In the genomic region with DNA sequence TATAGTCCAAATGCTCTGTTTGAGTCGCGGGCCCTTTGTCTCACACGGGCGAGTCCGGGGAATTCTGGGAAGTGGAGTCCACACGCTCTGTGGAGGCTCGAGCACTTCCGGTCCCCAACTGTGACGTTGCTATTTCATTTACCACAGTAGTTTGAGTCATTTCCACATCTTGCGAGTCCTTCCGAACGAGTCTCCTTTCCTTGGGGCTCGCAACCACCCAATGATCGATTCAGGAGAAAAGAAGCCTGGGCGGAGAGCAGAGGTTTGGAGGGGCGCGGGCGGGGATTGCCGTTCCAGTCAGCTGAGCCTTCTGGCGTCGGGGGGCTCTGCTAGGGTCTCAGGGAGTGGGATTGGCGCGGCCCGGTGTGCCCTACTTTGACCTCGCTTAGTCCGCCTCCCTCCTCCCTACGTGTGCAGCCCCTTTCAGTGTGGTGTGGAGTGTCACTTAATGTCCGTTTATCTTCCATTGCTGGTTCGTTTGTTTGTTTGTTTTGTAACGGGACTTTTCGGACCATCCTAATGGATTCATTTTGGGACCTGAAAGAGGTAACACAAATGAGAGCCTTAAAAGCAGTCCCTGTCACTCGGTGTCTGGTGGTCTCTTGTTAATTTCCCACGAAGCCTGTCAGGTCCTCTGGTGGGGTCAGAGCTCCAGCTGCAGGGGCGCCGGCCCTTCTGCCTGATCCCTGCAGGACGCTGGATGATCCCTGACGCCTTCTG, we compare ENCODE assay signal across 1 cellular context.
A peak's percentile ranks its signal among the peaks of the same experiment; 100 is the strongest.
TF ChIP-seq lines count a peak whose summit lies in the region.

A gene (plus strand): TSS at position 163 of the 720 bp plus-strand sequence. CDS start 58 bp downstream, at position 221.

TF ChIP-seq in K562, 482 proteins besides CTCF, POLR2A, EP300 and RAD21 (continued from another document and continues in another):
- TF ChIP-seq, protein P1, sequence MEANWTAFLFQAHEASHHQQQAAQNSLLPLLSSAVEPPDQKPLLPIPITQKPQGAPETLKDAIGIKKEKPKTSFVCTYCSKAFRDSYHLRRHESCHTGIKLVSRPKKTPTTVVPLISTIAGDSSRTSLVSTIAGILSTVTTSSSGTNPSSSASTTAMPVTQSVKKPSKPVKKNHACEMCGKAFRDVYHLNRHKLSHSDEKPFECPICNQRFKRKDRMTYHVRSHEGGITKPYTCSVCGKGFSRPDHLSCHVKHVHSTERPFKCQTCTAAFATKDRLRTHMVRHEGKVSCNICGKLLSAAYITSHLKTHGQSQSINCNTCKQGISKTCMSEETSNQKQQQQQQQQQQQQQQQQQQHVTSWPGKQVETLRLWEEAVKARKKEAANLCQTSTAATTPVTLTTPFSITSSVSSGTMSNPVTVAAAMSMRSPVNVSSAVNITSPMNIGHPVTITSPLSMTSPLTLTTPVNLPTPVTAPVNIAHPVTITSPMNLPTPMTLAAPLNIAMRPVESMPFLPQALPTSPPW (CRISPR knock-in tag; IDR thresholded peaks at IDR 0.05): no peak
- TF ChIP-seq, protein P2, sequence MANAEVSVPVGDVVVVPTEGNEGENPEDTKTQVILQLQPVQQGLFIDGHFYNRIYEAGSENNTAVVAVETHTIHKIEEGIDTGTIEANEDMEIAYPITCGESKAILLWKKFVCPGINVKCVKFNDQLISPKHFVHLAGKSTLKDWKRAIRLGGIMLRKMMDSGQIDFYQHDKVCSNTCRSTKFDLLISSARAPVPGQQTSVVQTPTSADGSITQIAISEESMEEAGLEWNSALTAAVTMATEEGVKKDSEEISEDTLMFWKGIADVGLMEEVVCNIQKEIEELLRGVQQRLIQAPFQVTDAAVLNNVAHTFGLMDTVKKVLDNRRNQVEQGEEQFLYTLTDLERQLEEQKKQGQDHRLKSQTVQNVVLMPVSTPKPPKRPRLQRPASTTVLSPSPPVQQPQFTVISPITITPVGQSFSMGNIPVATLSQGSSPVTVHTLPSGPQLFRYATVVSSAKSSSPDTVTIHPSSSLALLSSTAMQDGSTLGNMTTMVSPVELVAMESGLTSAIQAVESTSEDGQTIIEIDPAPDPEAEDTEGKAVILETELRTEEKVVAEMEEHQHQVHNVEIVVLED (CRISPR knock-in tag; IDR thresholded peaks at IDR 0.05): no peak
- TF ChIP-seq, protein P3, sequence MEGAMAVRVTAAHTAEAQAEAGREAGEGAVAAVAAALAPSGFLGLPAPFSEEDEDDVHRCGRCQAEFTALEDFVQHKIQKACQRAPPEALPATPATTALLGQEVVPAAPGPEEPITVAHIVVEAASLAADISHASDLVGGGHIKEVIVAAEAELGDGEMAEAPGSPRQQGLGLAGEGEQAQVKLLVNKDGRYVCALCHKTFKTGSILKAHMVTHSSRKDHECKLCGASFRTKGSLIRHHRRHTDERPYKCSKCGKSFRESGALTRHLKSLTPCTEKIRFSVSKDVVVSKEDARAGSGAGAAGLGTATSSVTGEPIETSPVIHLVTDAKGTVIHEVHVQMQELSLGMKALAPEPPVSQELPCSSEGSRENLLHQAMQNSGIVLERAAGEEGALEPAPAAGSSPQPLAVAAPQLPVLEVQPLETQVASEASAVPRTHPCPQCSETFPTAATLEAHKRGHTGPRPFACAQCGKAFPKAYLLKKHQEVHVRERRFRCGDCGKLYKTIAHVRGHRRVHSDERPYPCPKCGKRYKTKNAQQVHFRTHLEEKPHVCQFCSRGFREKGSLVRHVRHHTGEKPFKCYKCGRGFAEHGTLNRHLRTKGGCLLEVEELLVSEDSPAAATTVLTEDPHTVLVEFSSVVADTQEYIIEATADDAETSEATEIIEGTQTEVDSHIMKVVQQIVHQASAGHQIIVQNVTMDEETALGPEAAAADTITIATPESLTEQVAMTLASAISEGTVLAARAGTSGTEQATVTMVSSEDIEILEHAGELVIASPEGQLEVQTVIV (CRISPR knock-in tag; IDR thresholded peaks at IDR 0.05; ENCODE audit: borderline replicate concordance): no peak
- TF ChIP-seq CBFB (CRISPR knock-in tag; IDR thresholded peaks at IDR 0.05): no peak
- no peak for TF ChIP-seq CTBP1 (IDR thresholded peaks at IDR 0.05; ENCODE audit: borderline replicate concordance)
- 0 out of 2 replicates have a peak, but pooled peaks have one; percentile 14 for TF ChIP-seq SNIP1 (IDR thresholded peaks at IDR 0.05; ENCODE audit: low read depth)
- peak; percentile 26; the same call in 1 of the 2 replicates for TF ChIP-seq MYC (IDR thresholded peaks at IDR 0.05; ENCODE audit: low read depth, low read length)
- TF ChIP-seq MYC (CRISPR knock-in tag; IDR thresholded peaks at IDR 0.05; ENCODE audit: borderline replicate concordance, low read depth): no peak
- TF ChIP-seq C11orf30 (IDR thresholded peaks at IDR 0.05; ENCODE audit: low read depth): peak; percentile 67
- TF ChIP-seq, protein P4, sequence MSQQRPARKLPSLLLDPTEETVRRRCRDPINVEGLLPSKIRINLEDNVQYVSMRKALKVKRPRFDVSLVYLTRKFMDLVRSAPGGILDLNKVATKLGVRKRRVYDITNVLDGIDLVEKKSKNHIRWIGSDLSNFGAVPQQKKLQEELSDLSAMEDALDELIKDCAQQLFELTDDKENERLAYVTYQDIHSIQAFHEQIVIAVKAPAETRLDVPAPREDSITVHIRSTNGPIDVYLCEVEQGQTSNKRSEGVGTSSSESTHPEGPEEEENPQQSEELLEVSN (IDR thresholded peaks at IDR 0.05; ENCODE audit: borderline replicate concordance in 1 of 2, extremely low read depth in 1 of 2, insufficient read depth in 1 of 2, insufficient read length in 1 of 2, low read depth in 1 of 2, low read length in 1 of 2, poor library complexity in 1 of 2, severe bottlenecking in 1 of 2): no peak
- TF ChIP-seq, protein P5, sequence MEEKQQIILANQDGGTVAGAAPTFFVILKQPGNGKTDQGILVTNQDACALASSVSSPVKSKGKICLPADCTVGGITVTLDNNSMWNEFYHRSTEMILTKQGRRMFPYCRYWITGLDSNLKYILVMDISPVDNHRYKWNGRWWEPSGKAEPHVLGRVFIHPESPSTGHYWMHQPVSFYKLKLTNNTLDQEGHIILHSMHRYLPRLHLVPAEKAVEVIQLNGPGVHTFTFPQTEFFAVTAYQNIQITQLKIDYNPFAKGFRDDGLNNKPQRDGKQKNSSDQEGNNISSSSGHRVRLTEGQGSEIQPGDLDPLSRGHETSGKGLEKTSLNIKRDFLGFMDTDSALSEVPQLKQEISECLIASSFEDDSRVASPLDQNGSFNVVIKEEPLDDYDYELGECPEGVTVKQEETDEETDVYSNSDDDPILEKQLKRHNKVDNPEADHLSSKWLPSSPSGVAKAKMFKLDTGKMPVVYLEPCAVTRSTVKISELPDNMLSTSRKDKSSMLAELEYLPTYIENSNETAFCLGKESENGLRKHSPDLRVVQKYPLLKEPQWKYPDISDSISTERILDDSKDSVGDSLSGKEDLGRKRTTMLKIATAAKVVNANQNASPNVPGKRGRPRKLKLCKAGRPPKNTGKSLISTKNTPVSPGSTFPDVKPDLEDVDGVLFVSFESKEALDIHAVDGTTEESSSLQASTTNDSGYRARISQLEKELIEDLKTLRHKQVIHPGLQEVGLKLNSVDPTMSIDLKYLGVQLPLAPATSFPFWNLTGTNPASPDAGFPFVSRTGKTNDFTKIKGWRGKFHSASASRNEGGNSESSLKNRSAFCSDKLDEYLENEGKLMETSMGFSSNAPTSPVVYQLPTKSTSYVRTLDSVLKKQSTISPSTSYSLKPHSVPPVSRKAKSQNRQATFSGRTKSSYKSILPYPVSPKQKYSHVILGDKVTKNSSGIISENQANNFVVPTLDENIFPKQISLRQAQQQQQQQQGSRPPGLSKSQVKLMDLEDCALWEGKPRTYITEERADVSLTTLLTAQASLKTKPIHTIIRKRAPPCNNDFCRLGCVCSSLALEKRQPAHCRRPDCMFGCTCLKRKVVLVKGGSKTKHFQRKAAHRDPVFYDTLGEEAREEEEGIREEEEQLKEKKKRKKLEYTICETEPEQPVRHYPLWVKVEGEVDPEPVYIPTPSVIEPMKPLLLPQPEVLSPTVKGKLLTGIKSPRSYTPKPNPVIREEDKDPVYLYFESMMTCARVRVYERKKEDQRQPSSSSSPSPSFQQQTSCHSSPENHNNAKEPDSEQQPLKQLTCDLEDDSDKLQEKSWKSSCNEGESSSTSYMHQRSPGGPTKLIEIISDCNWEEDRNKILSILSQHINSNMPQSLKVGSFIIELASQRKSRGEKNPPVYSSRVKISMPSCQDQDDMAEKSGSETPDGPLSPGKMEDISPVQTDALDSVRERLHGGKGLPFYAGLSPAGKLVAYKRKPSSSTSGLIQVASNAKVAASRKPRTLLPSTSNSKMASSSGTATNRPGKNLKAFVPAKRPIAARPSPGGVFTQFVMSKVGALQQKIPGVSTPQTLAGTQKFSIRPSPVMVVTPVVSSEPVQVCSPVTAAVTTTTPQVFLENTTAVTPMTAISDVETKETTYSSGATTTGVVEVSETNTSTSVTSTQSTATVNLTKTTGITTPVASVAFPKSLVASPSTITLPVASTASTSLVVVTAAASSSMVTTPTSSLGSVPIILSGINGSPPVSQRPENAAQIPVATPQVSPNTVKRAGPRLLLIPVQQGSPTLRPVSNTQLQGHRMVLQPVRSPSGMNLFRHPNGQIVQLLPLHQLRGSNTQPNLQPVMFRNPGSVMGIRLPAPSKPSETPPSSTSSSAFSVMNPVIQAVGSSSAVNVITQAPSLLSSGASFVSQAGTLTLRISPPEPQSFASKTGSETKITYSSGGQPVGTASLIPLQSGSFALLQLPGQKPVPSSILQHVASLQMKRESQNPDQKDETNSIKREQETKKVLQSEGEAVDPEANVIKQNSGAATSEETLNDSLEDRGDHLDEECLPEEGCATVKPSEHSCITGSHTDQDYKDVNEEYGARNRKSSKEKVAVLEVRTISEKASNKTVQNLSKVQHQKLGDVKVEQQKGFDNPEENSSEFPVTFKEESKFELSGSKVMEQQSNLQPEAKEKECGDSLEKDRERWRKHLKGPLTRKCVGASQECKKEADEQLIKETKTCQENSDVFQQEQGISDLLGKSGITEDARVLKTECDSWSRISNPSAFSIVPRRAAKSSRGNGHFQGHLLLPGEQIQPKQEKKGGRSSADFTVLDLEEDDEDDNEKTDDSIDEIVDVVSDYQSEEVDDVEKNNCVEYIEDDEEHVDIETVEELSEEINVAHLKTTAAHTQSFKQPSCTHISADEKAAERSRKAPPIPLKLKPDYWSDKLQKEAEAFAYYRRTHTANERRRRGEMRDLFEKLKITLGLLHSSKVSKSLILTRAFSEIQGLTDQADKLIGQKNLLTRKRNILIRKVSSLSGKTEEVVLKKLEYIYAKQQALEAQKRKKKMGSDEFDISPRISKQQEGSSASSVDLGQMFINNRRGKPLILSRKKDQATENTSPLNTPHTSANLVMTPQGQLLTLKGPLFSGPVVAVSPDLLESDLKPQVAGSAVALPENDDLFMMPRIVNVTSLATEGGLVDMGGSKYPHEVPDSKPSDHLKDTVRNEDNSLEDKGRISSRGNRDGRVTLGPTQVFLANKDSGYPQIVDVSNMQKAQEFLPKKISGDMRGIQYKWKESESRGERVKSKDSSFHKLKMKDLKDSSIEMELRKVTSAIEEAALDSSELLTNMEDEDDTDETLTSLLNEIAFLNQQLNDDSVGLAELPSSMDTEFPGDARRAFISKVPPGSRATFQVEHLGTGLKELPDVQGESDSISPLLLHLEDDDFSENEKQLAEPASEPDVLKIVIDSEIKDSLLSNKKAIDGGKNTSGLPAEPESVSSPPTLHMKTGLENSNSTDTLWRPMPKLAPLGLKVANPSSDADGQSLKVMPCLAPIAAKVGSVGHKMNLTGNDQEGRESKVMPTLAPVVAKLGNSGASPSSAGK (IDR thresholded peaks at IDR 0.05): no peak
- peak; percentile 68 for TF ChIP-seq SUPT5H (IDR thresholded peaks at IDR 0.05)
- TF ChIP-seq TBL1XR1 (IDR thresholded peaks at IDR 0.05; ENCODE audit: low read length in 2 of 2): 0 out of 4 replicates have a peak, but pooled peaks of 1 of the 2 experiments have one; percentile 59
- TF ChIP-seq, protein P6, sequence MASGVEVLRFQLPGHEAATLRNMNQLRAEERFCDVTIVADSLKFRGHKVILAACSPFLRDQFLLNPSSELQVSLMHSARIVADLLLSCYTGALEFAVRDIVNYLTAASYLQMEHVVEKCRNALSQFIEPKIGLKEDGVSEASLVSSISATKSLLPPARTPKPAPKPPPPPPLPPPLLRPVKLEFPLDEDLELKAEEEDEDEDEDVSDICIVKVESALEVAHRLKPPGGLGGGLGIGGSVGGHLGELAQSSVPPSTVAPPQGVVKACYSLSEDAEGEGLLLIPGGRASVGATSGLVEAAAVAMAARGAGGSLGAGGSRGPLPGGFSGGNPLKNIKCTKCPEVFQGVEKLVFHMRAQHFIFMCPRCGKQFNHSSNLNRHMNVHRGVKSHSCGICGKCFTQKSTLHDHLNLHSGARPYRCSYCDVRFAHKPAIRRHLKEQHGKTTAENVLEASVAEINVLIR (CRISPR knock-in tag; IDR thresholded peaks at IDR 0.05): peak; percentile 83
- no peak for TF ChIP-seq HOXB6 (CRISPR knock-in tag; IDR thresholded peaks at IDR 0.05; ENCODE audit: borderline replicate concordance)
- no peak for TF ChIP-seq NR1H2 (CRISPR knock-in tag; IDR thresholded peaks at IDR 0.05)
- no peak for TF ChIP-seq MTA2 (IDR thresholded peaks at IDR 0.05; ENCODE audit: low read depth)
- TF ChIP-seq SOX6 (IDR thresholded peaks at IDR 0.05): peak; percentile 34; the same call in 1 of the 2 replicates
- no peak for TF ChIP-seq ZNF134 (CRISPR knock-in tag; conservative IDR thresholded peaks at IDR 0.05)
- TF ChIP-seq ZBTB8A (IDR thresholded peaks at IDR 0.05; ENCODE audit: partially characterized antibody): no peak
- TF ChIP-seq, protein P7, sequence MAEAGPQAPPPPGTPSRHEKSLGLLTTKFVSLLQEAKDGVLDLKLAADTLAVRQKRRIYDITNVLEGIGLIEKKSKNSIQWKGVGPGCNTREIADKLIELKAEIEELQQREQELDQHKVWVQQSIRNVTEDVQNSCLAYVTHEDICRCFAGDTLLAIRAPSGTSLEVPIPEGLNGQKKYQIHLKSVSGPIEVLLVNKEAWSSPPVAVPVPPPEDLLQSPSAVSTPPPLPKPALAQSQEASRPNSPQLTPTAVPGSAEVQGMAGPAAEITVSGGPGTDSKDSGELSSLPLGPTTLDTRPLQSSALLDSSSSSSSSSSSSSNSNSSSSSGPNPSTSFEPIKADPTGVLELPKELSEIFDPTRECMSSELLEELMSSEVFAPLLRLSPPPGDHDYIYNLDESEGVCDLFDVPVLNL (CRISPR knock-in tag; IDR thresholded peaks at IDR 0.05; ENCODE audit: low read depth): no peak
- no peak for TF ChIP-seq CHD4 (IDR thresholded peaks at IDR 0.05; ENCODE audit: insufficient read depth, insufficient replicate concordance, low read depth, low read length, poor library complexity, severe bottlenecking)
- TF ChIP-seq, protein P8, sequence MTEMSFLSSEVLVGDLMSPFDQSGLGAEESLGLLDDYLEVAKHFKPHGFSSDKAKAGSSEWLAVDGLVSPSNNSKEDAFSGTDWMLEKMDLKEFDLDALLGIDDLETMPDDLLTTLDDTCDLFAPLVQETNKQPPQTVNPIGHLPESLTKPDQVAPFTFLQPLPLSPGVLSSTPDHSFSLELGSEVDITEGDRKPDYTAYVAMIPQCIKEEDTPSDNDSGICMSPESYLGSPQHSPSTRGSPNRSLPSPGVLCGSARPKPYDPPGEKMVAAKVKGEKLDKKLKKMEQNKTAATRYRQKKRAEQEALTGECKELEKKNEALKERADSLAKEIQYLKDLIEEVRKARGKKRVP (CRISPR knock-in tag; IDR thresholded peaks at IDR 0.05): no peak
- TF ChIP-seq, protein P9, sequence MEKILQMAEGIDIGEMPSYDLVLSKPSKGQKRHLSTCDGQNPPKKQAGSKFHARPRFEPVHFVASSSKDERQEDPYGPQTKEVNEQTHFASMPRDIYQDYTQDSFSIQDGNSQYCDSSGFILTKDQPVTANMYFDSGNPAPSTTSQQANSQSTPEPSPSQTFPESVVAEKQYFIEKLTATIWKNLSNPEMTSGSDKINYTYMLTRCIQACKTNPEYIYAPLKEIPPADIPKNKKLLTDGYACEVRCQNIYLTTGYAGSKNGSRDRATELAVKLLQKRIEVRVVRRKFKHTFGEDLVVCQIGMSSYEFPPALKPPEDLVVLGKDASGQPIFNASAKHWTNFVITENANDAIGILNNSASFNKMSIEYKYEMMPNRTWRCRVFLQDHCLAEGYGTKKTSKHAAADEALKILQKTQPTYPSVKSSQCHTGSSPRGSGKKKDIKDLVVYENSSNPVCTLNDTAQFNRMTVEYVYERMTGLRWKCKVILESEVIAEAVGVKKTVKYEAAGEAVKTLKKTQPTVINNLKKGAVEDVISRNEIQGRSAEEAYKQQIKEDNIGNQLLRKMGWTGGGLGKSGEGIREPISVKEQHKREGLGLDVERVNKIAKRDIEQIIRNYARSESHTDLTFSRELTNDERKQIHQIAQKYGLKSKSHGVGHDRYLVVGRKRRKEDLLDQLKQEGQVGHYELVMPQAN (IDR thresholded peaks at IDR 0.05; ENCODE audit: borderline replicate concordance): peak; percentile 36; the same call in 1 of the 2 replicates
- TF ChIP-seq WHSC1 (IDR thresholded peaks at IDR 0.05; ENCODE audit: low read length): no peak
